9 cellular contexts compared by ENCODE assay signal in the genomic region with DNA sequence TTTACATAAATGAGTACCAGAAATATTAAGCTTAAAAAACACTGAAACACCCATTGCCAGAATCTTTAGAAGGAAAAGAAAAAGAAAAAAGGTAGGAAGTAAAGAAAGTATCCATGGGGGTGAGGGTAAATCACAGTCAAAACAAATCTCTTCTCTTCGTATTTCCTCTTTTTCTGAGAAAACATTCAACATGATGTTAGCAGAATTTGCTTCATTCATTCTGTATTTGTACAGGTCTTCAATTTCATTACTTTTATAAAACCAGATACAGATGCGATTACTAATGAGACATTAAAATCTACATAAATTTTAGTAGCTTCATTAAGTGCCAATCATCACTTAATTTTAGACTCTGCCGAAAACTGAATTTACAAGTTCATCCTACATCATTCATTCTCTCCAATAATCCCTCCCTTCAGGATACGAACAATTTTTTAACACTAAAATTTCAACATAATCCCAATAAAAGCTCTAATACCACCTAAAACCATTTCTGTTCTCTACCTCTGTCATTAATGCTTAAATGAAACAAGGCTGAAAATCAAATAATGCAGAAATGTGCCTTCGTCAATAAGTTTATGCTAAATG. TPM values are rescaled to one million over a fixed set of nuclear protein-coding genes. Genes with fewer than 3 reads are reported as not detected.
DNase-seq lines count a peak whose midpoint lies in the region; ATAC-seq and TF ChIP-seq lines count a peak whose summit lies in the region.
"Had no signal": no experiment of that assay in that cellular context is flagged by ENCODE, and none has a peak within 500 bp of the region (broad histone marks: within the 10 kb centered on the region; RNA-seq: fewer than 3 reads in every experiment).

No MANE protein-coding gene starts in this region.

- ATAC-seq in gastroesophageal sphincter = no peak
- no peak for ATAC-seq in upper lobe of left lung (ENCODE audit: low FRiP score in 2 of 2)
- ATAC-seq in GM21526 (IDR thresholded peaks at IDR 0.05; ENCODE audit: low FRiP score, unreplicated experiment) = no peak
- ATAC-seq in body of pancreas = no peak

- peak overlapping the region; percentile 9 to 82 for H3K4me3 ChIP-seq in right atrium auricular region
- peak overlapping the region; percentile 54 to 93 for H3K4me3 ChIP-seq in gastroesophageal sphincter
- peak overlapping the region in 3 of 4 donors; percentile 15 to 93 (median 90) for H3K4me3 ChIP-seq in upper lobe of left lung
- no peak overlapping the region for H3K4me3 ChIP-seq in body of pancreas

- TF ChIP-seq CTCF in right atrium auricular region (IDR thresholded peaks at IDR 0.05) (no peak), gastroesophageal sphincter (IDR thresholded peaks at IDR 0.05) (no peak), upper lobe of left lung (IDR thresholded peaks at IDR 0.05) (no peak), body of pancreas (IDR thresholded peaks at IDR 0.05) (no peak)

- H3K4me1 Mint-ChIP-seq in activated CD4-positive, alpha-beta memory T cell treated with anti-CD3 and anti-CD28 coated beads for 36 hours (ENCODE audit: low read depth) = peaks cover 71% of the 10 kb centered on the region

- H3K9me3 Mint-ChIP-seq in activated CD4-positive, alpha-beta memory T cell treated with anti-CD3 and anti-CD28 coated beads for 36 hours = no peaks in the 10 kb centered on the region

- H3K27me3 Mint-ChIP-seq in activated CD4-positive, alpha-beta memory T cell treated with anti-CD3 and anti-CD28 coated beads for 36 hours = no peaks in the 10 kb centered on the region

- 33 to 55% methylated on average over 5 of the region's 5 CpGs for WGBS in gastroesophageal sphincter (ENCODE audit: low coverage in 1 of 2), 2 donors
- 41 to 50% methylated on average over 5 of the region's 5 CpGs for WGBS in upper lobe of left lung, 2 donors
- WGBS in body of pancreas, 2 donors = 71 to 75% methylated on average over 5 of the region's 5 CpGs

- peak overlapping the region in 1 of 2 donors; percentile 99 for H3K27ac ChIP-seq in right atrium auricular region
- peak overlapping the region in 1 of 4 donors; percentile 4 for H3K27ac ChIP-seq in gastroesophageal sphincter
- peak overlapping the region in 2 of 4 donors; percentile 14 to 100 for H3K27ac ChIP-seq in upper lobe of left lung
- H3K27ac ChIP-seq in body of pancreas = no peak overlapping the region

- TF ChIP-seq EP300 in gastroesophageal sphincter (IDR thresholded peaks at IDR 0.05) = no peak
- no peak for TF ChIP-seq EP300 in upper lobe of left lung (IDR thresholded peaks at IDR 0.05)

- H3K4me1 ChIP-seq in right atrium auricular region = peaks cover 0 to 90% of the 10 kb centered on the region in 2 donors
- H3K4me1 ChIP-seq in gastroesophageal sphincter = peaks cover 3 to 87% (median 11%) of the 10 kb centered on the region in 3 donors
- peaks cover 57 to 89% (median 78%) of the 10 kb centered on the region in 4 donors for H3K4me1 ChIP-seq in upper lobe of left lung
- H3K4me1 ChIP-seq in body of pancreas = peaks cover 88% of the 10 kb centered on the region

- peak overlapping the region; percentile 62 for H3K4me3 Mint-ChIP-seq in activated CD4-positive, alpha-beta memory T cell treated with anti-CD3 and anti-CD28 coated beads for 36 hours

- CTCF ChIA-PET in activated CD4-positive, alpha-beta memory T cell treated with anti-CD3 and anti-CD28 coated beads for 36 hours (lab: Charles Lee) = interaction anchor here (0.6 to 1.0 kb wide), 2 partner anchors 109 to 382 kb away, joined by 3 read pairs; no protein-coding TSS in a partner anchor

- intact Hi-C loops in cardiac septum (cut with DNase I) (loop anchor here (5.0 to 10.0 kb wide), 3 partner anchors 34 to 82 kb away; no protein-coding TSS in a partner anchor), body of pancreas (cut with DNase I) (no loop called here)
- intact Hi-C loops in activated CD4-positive, alpha-beta memory T cell treated with anti-CD3 and anti-CD28 coated beads for 36 hours (cut with micrococcal nuclease) = loop anchor here (1.0 to 5.0 kb wide), 3 partner anchors 8 to 84 kb away; no protein-coding TSS in a partner anchor

- POLR2A ChIA-PET in activated CD4-positive, alpha-beta memory T cell treated with anti-CD3 and anti-CD28 coated beads for 36 hours (lab: Charles Lee) = interaction anchor here (1.2 kb wide), 1 partner anchor 26 kb away, joined by 3 read pairs; no protein-coding TSS in a partner anchor

- TF ChIP-seq POLR2A in gastroesophageal sphincter (IDR thresholded peaks at IDR 0.05) = no peak
- TF ChIP-seq POLR2A in upper lobe of left lung (IDR thresholded peaks at IDR 0.05) = no peak
- TF ChIP-seq POLR2A in body of pancreas (IDR thresholded peaks at IDR 0.05) = no peak

- DNase-seq in right atrium auricular region (ENCODE audit: low spot score) = no peak
- no peak for DNase-seq in cardiac septum (ENCODE audit: low spot score)
- DNase-seq in activated CD4-positive, alpha-beta memory T cell treated with anti-CD3 and anti-CD28 coated beads for 36 hours = no peak
- DNase-seq in upper lobe of left lung = no peak
- no peak for DNase-seq in EL
- no peak for DNase-seq in body of pancreas
- DNase-seq: NCI-H2107 had no signal

- H3K27me3 ChIP-seq in right atrium auricular region (no peaks in the 10 kb centered on the region), gastroesophageal sphincter (no peaks in the 10 kb centered on the region), upper lobe of left lung (no peaks in the 10 kb centered on the region), body of pancreas (no peaks in the 10 kb centered on the region)

- peaks cover 27% of the 10 kb centered on the region for H3K36me3 Mint-ChIP-seq in activated CD4-positive, alpha-beta memory T cell treated with anti-CD3 and anti-CD28 coated beads for 36 hours

- peak overlapping the region; percentile 28 for H3K27ac Mint-ChIP-seq in activated CD4-positive, alpha-beta memory T cell treated with anti-CD3 and anti-CD28 coated beads for 36 hours

- H3K9me3 ChIP-seq in right atrium auricular region (no peaks in the 10 kb centered on the region), gastroesophageal sphincter (no peaks in the 10 kb centered on the region), upper lobe of left lung (no peaks in the 10 kb centered on the region), body of pancreas (no peaks in the 10 kb centered on the region)

- no peaks in the 10 kb centered on the region for H3K36me3 ChIP-seq in right atrium auricular region
- H3K36me3 ChIP-seq in gastroesophageal sphincter = no peaks in the 10 kb centered on the region
- no peaks in the 10 kb centered on the region for H3K36me3 ChIP-seq in upper lobe of left lung
- no peaks in the 10 kb centered on the region for H3K36me3 ChIP-seq in body of pancreas (replicated peaks in 1 of 2; ENCODE audit: insufficient read depth in 1 of 2, low read depth in 2 of 2)

RNA-seq across cellular contexts. Expression of a gene that starts 7.0 kb away (rescaled TPM):
- total RNA-seq in right atrium auricular region (10 to 100 TPM; 30.3 to 38.9 TPM), cardiac septum (68.5 TPM), gastroesophageal sphincter (100 to 1,000 TPM in 1 of 4 donors, 10 to 100 TPM in 3; 69.7 to 103 (median 85.6) TPM), upper lobe of left lung (100 to 1,000 TPM in 1 of 6 donors, 10 to 100 TPM in 5; 44.5 to 101 (median 72.7) TPM), body of pancreas (10 to 100 TPM; 18.5 to 25.2 TPM)
- 10 to 100 TPM; 48.6 to 53.9 TPM for total RNA-seq in activated CD4-positive, alpha-beta memory T cell treated with anti-CD3 and anti-CD28 coated beads for 36 hours

Comparison
In these comparisons a context has a peak if more than half of its experiments do, and no peak if none do; other contexts are left out.
1. H3K4me3 ChIP-seq: peak in right atrium auricular region (2 of 2), gastroesophageal sphincter (2 of 2) and upper lobe of left lung (3 of 4); none in body of pancreas (0 of 2).